ENCODE assay signal across 36 cellular contexts in genomic region chr12:54578778-54579177, GRCh38. TPM values are rescaled to one million over a fixed set of nuclear protein-coding genes. Genes with fewer than 3 reads are reported as not detected.
"Had no signal": no experiment of that assay in that cellular context is flagged by ENCODE, and none has a peak within 500 bp of the region (broad histone marks: within the 10 kb centered on the region; RNA-seq: fewer than 3 reads in every experiment).

No MANE protein-coding gene starts in this region.

- H3K27ac ChIP-seq: adrenal gland, ascending aorta, breast epithelium, cardiac muscle cell, colonic mucosa, epithelial cell of prostate, esophagus squamous epithelium, gastroesophageal sphincter, WERI-Rb-1 had no signal

- H3K27me3 ChIP-seq: adrenal gland, ascending aorta, breast epithelium, cardiac muscle cell, colonic mucosa, gastroesophageal sphincter had no signal

- H3K36me3 ChIP-seq: adrenal gland, breast epithelium, colonic mucosa, WERI-Rb-1 had no signal

- FAIRE-seq: endometrium, endothelial cell of umbilical vein had no signal

- DNase-seq: activated B cell treated with CpG ODN at 0.5 μM for 24 hours; activated CD4-positive, alpha-beta T cell treated with anti-CD3 and anti-CD28 coated beads for 48 hours; activated CD4-positive, alpha-beta T cell treated with anti-CD3 and anti-CD28 coated beads, Interleukin-2, amount 50 U/mL, for 1 hour; activated CD4-positive, alpha-beta T cell treated with anti-CD3 and anti-CD28 coated beads, Interleukin-2, amount 50 U/mL, for 48 hours; activated CD8-positive, alpha-beta memory T cell treated with anti-CD3 and anti-CD28 coated beads for 24 hours; activated CD8-positive, alpha-beta T cell treated with anti-CD3 and anti-CD28 coated beads for 36 hours; activated effector memory CD4-positive, alpha-beta T cell treated with Interleukin-2 at 50 U/mL for 16 hours; activated gamma-delta T cell treated with Interleukin-2 at 50 U/mL for 16 hours; activated naive CD4-positive, alpha-beta T cell treated with Interleukin-2 at 50 U/mL for 16 hours; activated naive CD8-positive, alpha-beta T cell treated with anti-CD3 and anti-CD28 coated beads for 36 hours; activated naive CD8-positive, alpha-beta T cell treated with anti-CD3 and anti-CD28 coated beads, Interleukin-2, amount 50 U/mL, for 24 hours; activated T-cell treated with anti-CD3 and anti-CD28 coated beads, Interleukin-2, amount 50 U/mL, for 4 hours; adrenal gland; central memory CD4-positive, alpha-beta T cell; cerebellar nuclear complex; colonic mucosa; effector CD8-positive, alpha-beta T cell; esophagus squamous epithelium; foreskin melanocyte; T-helper 1 cell; T-helper 17 cell; T1000; WERI-Rb-1 had no signal

- H3K9me3 ChIP-seq: adrenal gland, ascending aorta, breast epithelium, colonic mucosa, esophagus squamous epithelium, gastroesophageal sphincter had no signal

- H3K4me3 ChIP-seq: adrenal gland, ascending aorta, breast epithelium, cardiac muscle cell, colonic mucosa, esophagus squamous epithelium, gastroesophageal sphincter had no signal

- ATAC-seq: activated naive CD8-positive, alpha-beta T cell treated with anti-CD3 and anti-CD28 coated beads, Interleukin-2, amount 50 U/mL, for 24 hours had no signal

- H3K4me1 ChIP-seq: adrenal gland, breast epithelium, colonic mucosa had no signal

RNA-seq across cellular contexts. Expression of gene PPP1R1A, which starts 9.7 kb away (rescaled TPM):
- total RNA-seq: activated B cell treated with CpG ODN at 0.5 μM for 24 hours; activated CD8-positive, alpha-beta T cell treated with anti-CD3 and anti-CD28 coated beads for 36 hours; activated naive CD8-positive, alpha-beta T cell treated with anti-CD3 and anti-CD28 coated beads for 36 hours; activated T-cell treated with anti-CD3 and anti-CD28 coated beads, Interleukin-2, amount 50 U/mL, for 4 hours; activated T-helper 17 cell treated with anti-CD3 and anti-CD28 coated beads, Interleukin-2, amount 50 U/mL, for 72 hours; dermis microvascular lymphatic vessel endothelial cell; endothelial cell of umbilical vein; fibroblast of lung; fibroblast of villous mesenchyme; glomerular endothelial cell; T-helper 17 cell had no signal
- polyA plus RNA-seq: endothelial cell of umbilical vein, fibroblast of lung had no signal

RNA-seq across cellular contexts. Expression of gene PDE1B, which starts 29.4 kb away (rescaled TPM):
- total RNA-seq: dermis microvascular lymphatic vessel endothelial cell, endothelial cell of umbilical vein, fibroblast of lung, fibroblast of villous mesenchyme, glomerular endothelial cell had no signal
- polyA plus RNA-seq: endothelial cell of umbilical vein, fibroblast of lung had no signal

RNA-seq across cellular contexts. Expression of gene LACRT, which starts 55.9 kb away (rescaled TPM):
- total RNA-seq: activated B cell treated with CpG ODN at 0.5 μM for 24 hours; activated CD8-positive, alpha-beta T cell treated with anti-CD3 and anti-CD28 coated beads for 36 hours; activated naive CD8-positive, alpha-beta T cell treated with anti-CD3 and anti-CD28 coated beads for 36 hours; activated T-cell treated with anti-CD3 and anti-CD28 coated beads, Interleukin-2, amount 50 U/mL, for 4 hours; activated T-helper 17 cell treated with anti-CD3 and anti-CD28 coated beads, Interleukin-2, amount 50 U/mL, for 72 hours; adrenal gland; ascending aorta; breast epithelium; cardiac muscle cell; colonic mucosa; dermis microvascular lymphatic vessel endothelial cell; endothelial cell of umbilical vein; esophagus squamous epithelium; fibroblast of lung; fibroblast of villous mesenchyme; gastroesophageal sphincter; glomerular endothelial cell; T-helper 17 cell had no signal
- polyA plus RNA-seq: adrenal gland, cardiac muscle cell, endothelial cell of umbilical vein, esophagus, fibroblast of lung had no signal
